1 cellular context compared by ENCODE assay signal in genomic region chr9:127450831-127451680, GRCh38.
TF ChIP-seq lines count a peak whose summit lies in the region.

Gene LRSAM1 (plus strand): TSS chr9:127451510. CDS start chr9:127454528, 3,018 bp downstream.
Gene RPL12 (minus strand): TSS chr9:127451406. CDS start chr9:127451317, 89 bp downstream.

TF ChIP-seq in HepG2, 621 proteins besides CTCF, POLR2A, EP300 and RAD21 (continued from another document and continues in another):
- TF ChIP-seq ZNF251 (CRISPR knock-in tag; IDR thresholded peaks at IDR 0.05) (no peak), ZNF136 (CRISPR knock-in tag; IDR thresholded peaks at IDR 0.05; ENCODE audit: low read depth) (no peak), FOXK1 (CRISPR knock-in tag; IDR thresholded peaks at IDR 0.05; ENCODE audit: borderline replicate concordance, low read depth) (peak; percentile 47; the same call in 1 of the 2 replicates), NR2F2 (IDR thresholded peaks at IDR 0.05; ENCODE audit: borderline replicate concordance, low read depth) (no peak), ZNF616 (CRISPR knock-in tag; IDR thresholded peaks at IDR 0.05; ENCODE audit: low read depth) (peak; percentile 64; the same call in 1 of the 2 replicates), KDM3A (CRISPR knock-in tag; IDR thresholded peaks at IDR 0.05; ENCODE audit: low read depth) (peak; percentile 72; the same call in 1 of the 2 replicates), ISX (CRISPR knock-in tag; conservative IDR thresholded peaks at IDR 0.05) (peak; percentile 85; the same call in 1 of the 2 replicates), ZNF567 (CRISPR knock-in tag; IDR thresholded peaks at IDR 0.05; ENCODE audit: borderline replicate concordance) (no peak), ZNF740 (CRISPR knock-in tag; IDR thresholded peaks at IDR 0.05) (peak; percentile 59; the same call in 1 of the 2 replicates), MAFK (conservative IDR thresholded peaks at IDR 0.05 in 1 of 2, IDR thresholded peaks at IDR 0.05 in 1 of 2; ENCODE audit: low read length in 2 of 2) (no peak), SMARCC2 (IDR thresholded peaks at IDR 0.05) (no peak), GTF2F1 (IDR thresholded peaks at IDR 0.05; ENCODE audit: low read length) (peak; percentile 92), REST (IDR thresholded peaks at IDR 0.05; ENCODE audit: borderline replicate concordance in 1 of 2, low read depth in 1 of 2, low read length in 2 of 2) (peak in 1 of 2 experiments; percentile 76; a peak in 2 of 4 replicates), NFYB (CRISPR knock-in tag; IDR thresholded peaks at IDR 0.05) (no peak), ATF5 (CRISPR knock-in tag; IDR thresholded peaks at IDR 0.05; ENCODE audit: low read depth) (peak; percentile 78; the same call in 1 of the 2 replicates), ZSCAN21 (CRISPR knock-in tag; IDR thresholded peaks at IDR 0.05; ENCODE audit: borderline replicate concordance) (no peak; the same call in 1 of the 2 replicates), ZNF501 (CRISPR knock-in tag; IDR thresholded peaks at IDR 0.05) (peak; percentile 77), ELK4 (CRISPR knock-in tag; IDR thresholded peaks at IDR 0.05; ENCODE audit: borderline replicate concordance) (peak; percentile 5; the same call in 1 of the 2 replicates), KLF13 (CRISPR knock-in tag; IDR thresholded peaks at IDR 0.05) (no peak), REL (CRISPR knock-in tag; conservative IDR thresholded peaks at IDR 0.05) (peak; percentile 90), ZNF18 (CRISPR knock-in tag; IDR thresholded peaks at IDR 0.05; ENCODE audit: insufficient replicate concordance) (no peak), ZNF101 (CRISPR knock-in tag; IDR thresholded peaks at IDR 0.05; ENCODE audit: borderline replicate concordance, low read depth) (peak; percentile 85; the same call in 1 of the 2 replicates), NFIB (CRISPR knock-in tag; IDR thresholded peaks at IDR 0.05; ENCODE audit: borderline replicate concordance) (0 out of 2 replicates have a peak, but pooled peaks have one; percentile 12), SETDB1 (CRISPR knock-in tag; IDR thresholded peaks at IDR 0.05; ENCODE audit: borderline replicate concordance) (no peak), MTF1 (CRISPR knock-in tag; IDR thresholded peaks at IDR 0.05) (peak; percentile 80), ZNF17 (CRISPR knock-in tag; IDR thresholded peaks at IDR 0.05) (no peak; the same call in 1 of the 2 replicates), SYNCRIP (IDR thresholded peaks at IDR 0.05; ENCODE audit: insufficient read depth, low read depth, low read length) (no peak), ZNF749 (CRISPR knock-in tag; IDR thresholded peaks at IDR 0.05; ENCODE audit: borderline replicate concordance) (0 out of 2 replicates have a peak, but pooled peaks have one; percentile 58), RFX5 (IDR thresholded peaks at IDR 0.05; ENCODE audit: low read depth, low read length) (no peak), NBN (conservative IDR thresholded peaks at IDR 0.05) (no peak), HMGA1 (CRISPR knock-in tag; conservative IDR thresholded peaks at IDR 0.05) (no peak), AKNA (CRISPR knock-in tag; IDR thresholded peaks at IDR 0.05; ENCODE audit: borderline replicate concordance) (no peak), HOXD1 (CRISPR knock-in tag; IDR thresholded peaks at IDR 0.05) (0 out of 2 replicates have a peak, but pooled peaks have one; percentile 15), ZNF558 (CRISPR knock-in tag; IDR thresholded peaks at IDR 0.05; ENCODE audit: borderline replicate concordance) (peak; percentile 95; the same call in 1 of the 2 replicates), SNAPC2 (CRISPR knock-in tag; IDR thresholded peaks at IDR 0.05) (no peak), ZNF230 (CRISPR knock-in tag; IDR thresholded peaks at IDR 0.05) (peak; percentile 87; the same call in 1 of the 2 replicates), MAFG (CRISPR knock-in tag; IDR thresholded peaks at IDR 0.05) (no peak), ZBTB49 (CRISPR knock-in tag; IDR thresholded peaks at IDR 0.05; ENCODE audit: borderline replicate concordance) (no peak), FIP1L1 (IDR thresholded peaks at IDR 0.05; ENCODE audit: borderline replicate concordance, insufficient read depth, low read depth, low read length) (peak; percentile 96; the same call in 1 of the 2 replicates), ZFY (CRISPR knock-in tag; IDR thresholded peaks at IDR 0.05) (peak; percentile 94)
